ENCODE assay signal across 38 cellular contexts in genomic region chr3:9113040-9113439, GRCh38.
"Had no signal": no experiment of that assay in that cellular context is flagged by ENCODE, and none has a peak within 500 bp of the region (broad histone marks: within the 10 kb centered on the region; RNA-seq: fewer than 3 reads in every experiment).

No MANE protein-coding gene starts in this region.

- H3K27ac Mint-ChIP-seq: activated B cell treated with CpG ODN at 0.5 μM for 24 hours; activated CD4-positive, alpha-beta memory T cell treated with anti-CD3 and anti-CD28 coated beads for 36 hours; activated CD4-positive, alpha-beta T cell treated with anti-CD3 and anti-CD28 coated beads for 36 hours; activated CD4-positive, alpha-beta T cell treated with anti-CD3 and anti-CD28 coated beads, Interleukin-2, amount 10 ng/mL, durations not matched to agents 24 days and 14 days; activated CD8-positive, alpha-beta memory T cell treated with anti-CD3 and anti-CD28 coated beads, Interleukin-2, amount 10 ng/mL, durations not matched to agents 7 days and 5 days; activated CD8-positive, alpha-beta T cell treated with anti-CD3 and anti-CD28 coated beads, Interleukin-2, amount 10 ng/mL, durations not matched to agents 7 days and 5 days; activated naive CD4-positive, alpha-beta T cell treated with anti-CD3 and anti-CD28 coated beads for 36 hours; activated naive CD4-positive, alpha-beta T cell treated with anti-CD3 and anti-CD28 coated beads, Interleukin-2, amount 50 U/mL, for 24 hours; activated naive CD8-positive, alpha-beta T cell treated with anti-CD3 and anti-CD28 coated beads for 36 hours; activated naive CD8-positive, alpha-beta T cell treated with anti-CD3 and anti-CD28 coated beads, Interleukin-2, amount 50 U/mL, for 24 hours; activated T-helper 1 cell treated with anti-CD3 and anti-CD28 coated beads, Interleukin-12 subunit alpha, Interleukin-12 subunit beta, Interleukin-2, Interleukin-4 antibody, amounts not matched to agents 30 ng/mL and 10 ng/mL and 1 ng/mL, durations not matched to agents 14 hours and 24 hours and 36 hours; activated T-helper 2 cell treated with anti-CD3 and anti-CD28 coated beads, Interferon-gamma antibody, Interleukin-2, Interleukin-4, amounts not matched to agents 10 μg/mL and 5 μg/mL and 100 μg/mL, durations not matched to agents 14 hours and 24 hours and 36 hours; T-helper 17 cell; T-helper 2 cell treated with Interferon-gamma antibody and Interleukin-4, amounts not matched to agents 5 μg/mL and 100 μg/mL, for 36 hours had no signal

- H3K27ac ChIP-seq: brain microvascular endothelial cell, heart left ventricle, WERI-Rb-1 had no signal

- ATAC-seq: activated CD4-positive, alpha-beta T cell treated with anti-CD3 and anti-CD28 coated beads for 36 hours; activated CD8-positive, alpha-beta memory T cell treated with anti-CD3 and anti-CD28 coated beads, Interleukin-2, amount 10 ng/mL, durations not matched to agents 7 days and 5 days; activated CD8-positive, alpha-beta T cell treated with anti-CD3 and anti-CD28 coated beads, Interleukin-2, amount 10 ng/mL, durations not matched to agents 7 days and 5 days; activated naive CD8-positive, alpha-beta T cell treated with anti-CD3 and anti-CD28 coated beads, Interleukin-2, amount 50 U/mL, for 24 hours; esophagus mucosa; heart left ventricle; T-helper 17 cell had no signal

- H3K36me3 Mint-ChIP-seq: activated CD4-positive, alpha-beta memory T cell treated with anti-CD3 and anti-CD28 coated beads for 36 hours; activated CD8-positive, alpha-beta memory T cell treated with anti-CD3 and anti-CD28 coated beads, Interleukin-2, amount 10 ng/mL, durations not matched to agents 7 days and 5 days; activated naive CD4-positive, alpha-beta T cell treated with anti-CD3 and anti-CD28 coated beads, Interleukin-2, amount 50 U/mL, for 24 hours; activated naive CD8-positive, alpha-beta T cell treated with anti-CD3 and anti-CD28 coated beads for 36 hours had no signal

- H3K4me3 Mint-ChIP-seq: activated B cell treated with CpG ODN at 0.5 μM for 24 hours; activated CD4-positive, alpha-beta memory T cell treated with anti-CD3 and anti-CD28 coated beads for 36 hours; activated CD4-positive, alpha-beta T cell treated with anti-CD3 and anti-CD28 coated beads for 36 hours; activated CD4-positive, alpha-beta T cell treated with anti-CD3 and anti-CD28 coated beads, Interleukin-2, amount 10 ng/mL, durations not matched to agents 24 days and 14 days; activated CD8-positive, alpha-beta memory T cell treated with anti-CD3 and anti-CD28 coated beads, Interleukin-2, amount 10 ng/mL, durations not matched to agents 7 days and 5 days; activated CD8-positive, alpha-beta T cell treated with anti-CD3 and anti-CD28 coated beads, Interleukin-2, amount 10 ng/mL, durations not matched to agents 7 days and 5 days; activated naive CD4-positive, alpha-beta T cell treated with anti-CD3 and anti-CD28 coated beads for 36 hours; activated naive CD4-positive, alpha-beta T cell treated with anti-CD3 and anti-CD28 coated beads, Interleukin-2, amount 50 U/mL, for 24 hours; activated naive CD8-positive, alpha-beta T cell treated with anti-CD3 and anti-CD28 coated beads for 36 hours; activated naive CD8-positive, alpha-beta T cell treated with anti-CD3 and anti-CD28 coated beads, Interleukin-2, amount 50 U/mL, for 24 hours; activated T-helper 1 cell treated with anti-CD3 and anti-CD28 coated beads, Interleukin-12 subunit alpha, Interleukin-12 subunit beta, Interleukin-2, Interleukin-4 antibody, amounts not matched to agents 30 ng/mL and 10 ng/mL and 1 ng/mL, durations not matched to agents 14 hours and 24 hours and 36 hours; T-helper 17 cell; T-helper 2 cell treated with Interferon-gamma antibody and Interleukin-4, amounts not matched to agents 5 μg/mL and 100 μg/mL, for 36 hours had no signal

- H3K9me3 ChIP-seq: adrenal gland, ascending aorta, heart left ventricle had no signal

- H3K27me3 ChIP-seq: adrenal gland, ascending aorta, brain microvascular endothelial cell, heart left ventricle had no signal

- H3K9me3 Mint-ChIP-seq: activated B cell treated with CpG ODN at 0.5 μM for 24 hours; activated CD4-positive, alpha-beta memory T cell treated with anti-CD3 and anti-CD28 coated beads for 36 hours; activated CD4-positive, alpha-beta T cell treated with anti-CD3 and anti-CD28 coated beads, Interleukin-2, amount 10 ng/mL, durations not matched to agents 24 days and 14 days; activated naive CD4-positive, alpha-beta T cell treated with anti-CD3 and anti-CD28 coated beads for 36 hours; activated naive CD4-positive, alpha-beta T cell treated with anti-CD3 and anti-CD28 coated beads, Interleukin-2, amount 50 U/mL, for 24 hours; activated naive CD8-positive, alpha-beta T cell treated with anti-CD3 and anti-CD28 coated beads for 36 hours; activated naive CD8-positive, alpha-beta T cell treated with anti-CD3 and anti-CD28 coated beads, Interleukin-2, amount 50 U/mL, for 24 hours; activated T-helper 1 cell treated with anti-CD3 and anti-CD28 coated beads, Interleukin-12 subunit alpha, Interleukin-12 subunit beta, Interleukin-2, Interleukin-4 antibody, amounts not matched to agents 30 ng/mL and 10 ng/mL and 1 ng/mL, durations not matched to agents 14 hours and 24 hours and 36 hours; activated T-helper 2 cell treated with anti-CD3 and anti-CD28 coated beads, Interferon-gamma antibody, Interleukin-2, Interleukin-4, amounts not matched to agents 10 μg/mL and 5 μg/mL and 100 μg/mL, durations not matched to agents 14 hours and 24 hours and 36 hours; T-helper 2 cell treated with Interferon-gamma antibody and Interleukin-4, amounts not matched to agents 5 μg/mL and 100 μg/mL, for 36 hours had no signal

- H3K36me3 ChIP-seq: adrenal gland, ascending aorta, brain microvascular endothelial cell, heart left ventricle had no signal

- H3K27me3 Mint-ChIP-seq: activated CD4-positive, alpha-beta memory T cell treated with anti-CD3 and anti-CD28 coated beads for 36 hours; activated CD4-positive, alpha-beta T cell treated with anti-CD3 and anti-CD28 coated beads for 36 hours; activated naive CD4-positive, alpha-beta T cell treated with anti-CD3 and anti-CD28 coated beads, Interleukin-2, amount 50 U/mL, for 24 hours; activated naive CD8-positive, alpha-beta T cell treated with anti-CD3 and anti-CD28 coated beads, Interleukin-2, amount 50 U/mL, for 24 hours had no signal

- H3K4me3 ChIP-seq: adrenal gland, ascending aorta, heart left ventricle had no signal

- DNase-seq: activated B cell treated with CpG ODN at 0.5 μM for 24 hours; activated CD4-positive, alpha-beta memory T cell treated with anti-CD3 and anti-CD28 coated beads for 36 hours; activated CD4-positive, alpha-beta T cell treated with anti-CD3 and anti-CD28 coated beads for 36 hours; activated CD4-positive, alpha-beta T cell treated with anti-CD3 and anti-CD28 coated beads, Interleukin-2, amount 10 ng/mL, durations not matched to agents 24 days and 14 days; activated CD4-positive, CD25-positive, alpha-beta regulatory T cell treated with anti-CD3 and anti-CD28 coated beads, Interleukin-2, amount 50 U/mL, for 72 hours; activated CD8-positive, alpha-beta memory T cell treated with anti-CD3 and anti-CD28 coated beads, Interleukin-2, amount 10 ng/mL, durations not matched to agents 7 days and 5 days; activated CD8-positive, alpha-beta memory T cell treated with anti-CD3 and anti-CD28 coated beads, Interleukin-2, amount 50 U/mL, for 4 hours; activated CD8-positive, alpha-beta T cell treated with anti-CD3 and anti-CD28 coated beads, Interleukin-2, amount 10 ng/mL, durations not matched to agents 7 days and 5 days; activated effector memory CD4-positive, alpha-beta T cell treated with anti-CD3 and anti-CD28 coated beads, Interleukin-2, amount 50 U/mL, for 16 hours; activated naive CD4-positive, alpha-beta T cell treated with anti-CD3 and anti-CD28 coated beads for 36 hours; activated naive CD8-positive, alpha-beta T cell treated with anti-CD3 and anti-CD28 coated beads for 36 hours; activated naive CD8-positive, alpha-beta T cell treated with anti-CD3 and anti-CD28 coated beads, Interleukin-2, amount 50 U/mL, for 24 hours; activated T-cell treated with anti-CD3 and anti-CD28 coated beads, Interleukin-2, amount 50 U/mL, for 1 hour; activated T-cell treated with anti-CD3 and anti-CD28 coated beads, Interleukin-2, amount 50 U/mL, for 48 hours; adrenal gland; amygdala; brain microvascular endothelial cell; caudate nucleus; cortex of kidney; dermis blood vessel endothelial cell; effector CD8-positive, alpha-beta T cell; foreskin fibroblast; glutamatergic neuron; heart left ventricle; T-helper 1 cell; T-helper 17 cell; T1000; WERI-Rb-1 had no signal

- FAIRE-seq: colon, endometrium, endothelial cell of umbilical vein, frontal cortex had no signal

- H3K4me1 Mint-ChIP-seq: activated B cell treated with CpG ODN at 0.5 μM for 24 hours; activated CD4-positive, alpha-beta T cell treated with anti-CD3 and anti-CD28 coated beads for 36 hours; activated CD4-positive, alpha-beta T cell treated with anti-CD3 and anti-CD28 coated beads, Interleukin-2, amount 10 ng/mL, durations not matched to agents 24 days and 14 days; activated CD8-positive, alpha-beta memory T cell treated with anti-CD3 and anti-CD28 coated beads, Interleukin-2, amount 10 ng/mL, durations not matched to agents 7 days and 5 days; activated naive CD4-positive, alpha-beta T cell treated with anti-CD3 and anti-CD28 coated beads, Interleukin-2, amount 50 U/mL, for 24 hours; activated naive CD8-positive, alpha-beta T cell treated with anti-CD3 and anti-CD28 coated beads for 36 hours; activated naive CD8-positive, alpha-beta T cell treated with anti-CD3 and anti-CD28 coated beads, Interleukin-2, amount 50 U/mL, for 24 hours; T-helper 17 cell had no signal
